In the genomic region with DNA sequence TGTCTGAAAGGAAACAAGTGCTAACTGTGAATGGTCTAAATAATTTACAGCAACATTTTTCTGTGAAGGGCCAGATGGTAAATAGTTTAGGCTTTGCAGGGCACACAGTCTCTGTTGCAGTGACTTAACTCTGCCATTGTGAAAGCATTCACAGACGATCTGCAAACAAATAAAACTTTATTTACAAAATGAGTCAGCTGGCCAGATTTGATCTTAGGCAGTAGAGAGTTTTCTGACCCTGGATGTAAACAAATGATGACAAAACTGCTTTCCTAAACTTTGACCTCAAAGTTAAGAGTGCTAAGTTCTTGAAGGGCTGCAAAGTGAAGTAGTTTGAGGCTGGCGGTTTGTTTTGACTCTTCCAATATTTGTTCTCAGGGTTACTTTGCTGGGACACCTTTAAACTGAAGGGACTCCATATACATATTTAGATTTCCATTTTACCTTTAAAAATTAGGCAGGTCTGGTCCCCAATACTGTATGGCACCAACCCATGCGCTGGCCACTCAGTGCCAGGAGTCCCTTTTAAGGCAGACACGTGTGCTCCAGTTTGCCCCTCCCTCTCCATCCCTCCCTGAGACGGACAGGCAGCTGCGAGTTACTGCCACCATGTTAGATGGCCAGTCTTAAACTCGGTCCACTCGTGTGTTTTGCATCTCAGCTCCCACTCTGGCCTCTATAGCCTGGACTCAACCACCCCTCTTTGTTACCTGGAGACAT, we compare ENCODE assay signal across 1 cellular context.
A peak's percentile ranks its signal among the peaks of the same experiment; 100 is the strongest.
TF ChIP-seq lines count a peak whose summit lies in the region.

No MANE protein-coding gene starts in this region.

TF ChIP-seq in liver, 16 proteins besides CTCF, POLR2A, EP300 and RAD21 (continued from another document):
- peak; percentile 95 for TF ChIP-seq FOXA2 (IDR thresholded peaks at IDR 0.05)
- TF ChIP-seq HNF4A (conservative IDR thresholded peaks at IDR 0.05) = peak; percentile 89 to 99
- TF ChIP-seq, protein P1, sequence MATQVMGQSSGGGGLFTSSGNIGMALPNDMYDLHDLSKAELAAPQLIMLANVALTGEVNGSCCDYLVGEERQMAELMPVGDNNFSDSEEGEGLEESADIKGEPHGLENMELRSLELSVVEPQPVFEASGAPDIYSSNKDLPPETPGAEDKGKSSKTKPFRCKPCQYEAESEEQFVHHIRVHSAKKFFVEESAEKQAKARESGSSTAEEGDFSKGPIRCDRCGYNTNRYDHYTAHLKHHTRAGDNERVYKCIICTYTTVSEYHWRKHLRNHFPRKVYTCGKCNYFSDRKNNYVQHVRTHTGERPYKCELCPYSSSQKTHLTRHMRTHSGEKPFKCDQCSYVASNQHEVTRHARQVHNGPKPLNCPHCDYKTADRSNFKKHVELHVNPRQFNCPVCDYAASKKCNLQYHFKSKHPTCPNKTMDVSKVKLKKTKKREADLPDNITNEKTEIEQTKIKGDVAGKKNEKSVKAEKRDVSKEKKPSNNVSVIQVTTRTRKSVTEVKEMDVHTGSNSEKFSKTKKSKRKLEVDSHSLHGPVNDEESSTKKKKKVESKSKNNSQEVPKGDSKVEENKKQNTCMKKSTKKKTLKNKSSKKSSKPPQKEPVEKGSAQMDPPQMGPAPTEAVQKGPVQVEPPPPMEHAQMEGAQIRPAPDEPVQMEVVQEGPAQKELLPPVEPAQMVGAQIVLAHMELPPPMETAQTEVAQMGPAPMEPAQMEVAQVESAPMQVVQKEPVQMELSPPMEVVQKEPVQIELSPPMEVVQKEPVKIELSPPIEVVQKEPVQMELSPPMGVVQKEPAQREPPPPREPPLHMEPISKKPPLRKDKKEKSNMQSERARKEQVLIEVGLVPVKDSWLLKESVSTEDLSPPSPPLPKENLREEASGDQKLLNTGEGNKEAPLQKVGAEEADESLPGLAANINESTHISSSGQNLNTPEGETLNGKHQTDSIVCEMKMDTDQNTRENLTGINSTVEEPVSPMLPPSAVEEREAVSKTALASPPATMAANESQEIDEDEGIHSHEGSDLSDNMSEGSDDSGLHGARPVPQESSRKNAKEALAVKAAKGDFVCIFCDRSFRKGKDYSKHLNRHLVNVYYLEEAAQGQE (IDR thresholded peaks at IDR 0.05) = peak; percentile 49
- no peak for TF ChIP-seq EGR1 (IDR thresholded peaks at IDR 0.05; ENCODE audit: low read depth in 2 of 2)
